Comparison of ENCODE assay signal across 20 cellular contexts in genomic region chr7:20200965-20201364, GRCh38. TPM values are rescaled to one million over a fixed set of nuclear protein-coding genes. Genes with fewer than 3 reads are reported as not detected.
DNase-seq lines count a peak whose midpoint lies in the region; ATAC-seq and TF ChIP-seq lines count a peak whose summit lies in the region.
"Had no signal": no experiment of that assay in that cellular context is flagged by ENCODE, and none has a peak within 500 bp of the region (broad histone marks: within the 10 kb centered on the region; RNA-seq: fewer than 3 reads in every experiment).

No MANE protein-coding gene starts in this region.

- H3K4me3 ChIP-seq in DOHH2 (ENCODE audit: low read length) = peak overlapping the region; percentile 26
- H3K4me3 ChIP-seq: pancreas, skin epidermis had no signal

- DNase-seq in WTC11 (ENCODE audit: low spot score) (no peak), nephron progenitor cell (no peak), medulla oblongata (ENCODE audit: extremely low spot score) (no peak), AG20443 (ENCODE audit: low spot score) (no peak), DMS79 treated with DMSO at 0.1 percent for 48 hours (lab: John Stamatoyannopoulos, UW) (no peak)
- DNase-seq in activated CD8-positive, alpha-beta T cell treated with anti-CD3 and anti-CD28 coated beads for 36 hours = no peak
- DNase-seq: activated CD8-positive, alpha-beta memory T cell treated with anti-CD3 and anti-CD28 coated beads, Interleukin-2, amount 10 ng/mL, durations not matched to agents 7 days and 5 days; activated gamma-delta T cell treated with Interleukin-2 at 50 U/mL for 16 hours; Caco-2; GF-D8; midbrain; NCI-H1930; NCI-H526 treated with DMSO at 0.1 percent for 48 hours; pancreas; stimulated activated naive CD8-positive, alpha-beta T cell treated with anti-CD3 and anti-CD28 coated beads, Interleukin-15, Interleukin-2, amounts not matched to agents 100 U/mL and 50 U/mL, for 24 hours; T-helper 1 cell had no signal

- H3K4me1 ChIP-seq in DOHH2 (ENCODE audit: control insufficient read depth, low read length) = peaks cover 36% of the 10 kb centered on the region

- H3K79me2 ChIP-seq in DOHH2 (ENCODE audit: control insufficient read depth, low read length) = peaks cover 8% of the 10 kb centered on the region

- H3K4me1 Mint-ChIP-seq in WTC11 (peaks cover 27% of the 10 kb centered on the region), nephron progenitor cell (peaks cover 21% of the 10 kb centered on the region)
- peaks cover 4% of the 10 kb centered on the region for H3K4me1 Mint-ChIP-seq in activated CD8-positive, alpha-beta T cell treated with anti-CD3 and anti-CD28 coated beads for 36 hours (ENCODE audit: low read depth)

- H3K36me3 Mint-ChIP-seq in WTC11 = no peaks in the 10 kb centered on the region
- H3K36me3 Mint-ChIP-seq in nephron progenitor cell (ENCODE audit: low read depth) = no peaks in the 10 kb centered on the region
- no peaks in the 10 kb centered on the region for H3K36me3 Mint-ChIP-seq in activated CD8-positive, alpha-beta T cell treated with anti-CD3 and anti-CD28 coated beads for 36 hours (ENCODE audit: low read depth)
- H3K36me3 Mint-ChIP-seq: activated CD8-positive, alpha-beta memory T cell treated with anti-CD3 and anti-CD28 coated beads, Interleukin-2, amount 10 ng/mL, durations not matched to agents 7 days and 5 days had no signal

- peaks cover 4% of the 10 kb centered on the region; the same call in 1 of the 2 replicates for H3K36me3 ChIP-seq in DOHH2 (ENCODE audit: control insufficient read depth, low read length)
- H3K36me3 ChIP-seq: pancreas had no signal

- POLR2A ChIA-PET in WTC11 (lab: Charles Lee) = no interaction called here
- POLR2A ChIA-PET in activated CD8-positive, alpha-beta T cell treated with anti-CD3 and anti-CD28 coated beads for 36 hours (lab: Charles Lee) = no interaction called here

- H3F3A ChIP-seq in DOHH2 (ENCODE audit: control insufficient read depth, insufficient read depth) = peaks cover 10% of the 10 kb centered on the region

- no peak for TF ChIP-seq CTCF in DOHH2 (IDR thresholded peaks at IDR 0.05; ENCODE audit: low read depth, low read length, poor library complexity, severe bottlenecking)
- TF ChIP-seq CTCF in WTC11 (IDR thresholded peaks at IDR 0.05) = no peak
- no peak for TF ChIP-seq CTCF in nephron progenitor cell (IDR thresholded peaks at IDR 0.05)
- TF ChIP-seq CTCF in activated CD8-positive, alpha-beta T cell treated with anti-CD3 and anti-CD28 coated beads for 36 hours (IDR thresholded peaks at IDR 0.05) = no peak

- no peaks in the 10 kb centered on the region for H3K27me3 ChIP-seq in DOHH2 (ENCODE audit: control insufficient read depth, low read length)
- H3K27me3 ChIP-seq: pancreas had no signal

- H3K27me3 Mint-ChIP-seq in WTC11 (ENCODE audit: low read depth) (no peaks in the 10 kb centered on the region), nephron progenitor cell (ENCODE audit: low read depth, poor library complexity) (no peaks in the 10 kb centered on the region)
- H3K27me3 Mint-ChIP-seq in activated CD8-positive, alpha-beta T cell treated with anti-CD3 and anti-CD28 coated beads for 36 hours = no peaks in the 10 kb centered on the region
- H3K27me3 Mint-ChIP-seq: activated CD8-positive, alpha-beta memory T cell treated with anti-CD3 and anti-CD28 coated beads, Interleukin-2, amount 10 ng/mL, durations not matched to agents 7 days and 5 days had no signal

- peak overlapping the region; percentile 70 for H3K4me2 ChIP-seq in DOHH2 (ENCODE audit: low read length)

- H3K9me3 Mint-ChIP-seq in WTC11 = no peaks in the 10 kb centered on the region; the same call in 1 of the 2 replicates
- peaks cover under 1% of the 10 kb centered on the region for H3K9me3 Mint-ChIP-seq in nephron progenitor cell
- no peaks in the 10 kb centered on the region for H3K9me3 Mint-ChIP-seq in activated CD8-positive, alpha-beta T cell treated with anti-CD3 and anti-CD28 coated beads for 36 hours

- peak; percentile 10 for ATAC-seq in HG03103 (IDR thresholded peaks at IDR 0.05; ENCODE audit: low read depth, unreplicated experiment)
- ATAC-seq in WTC11 = peak; percentile 25
- ATAC-seq in activated CD8-positive, alpha-beta T cell treated with anti-CD3 and anti-CD28 coated beads for 36 hours = no peak
- ATAC-seq: activated CD8-positive, alpha-beta memory T cell treated with anti-CD3 and anti-CD28 coated beads, Interleukin-2, amount 10 ng/mL, durations not matched to agents 7 days and 5 days; stimulated activated naive CD8-positive, alpha-beta T cell treated with anti-CD3 and anti-CD28 coated beads, Interleukin-15, Interleukin-2, amounts not matched to agents 100 U/mL and 50 U/mL, for 24 hours had no signal

- H3K9me2 ChIP-seq in DOHH2 (replicated peaks; ENCODE audit: control insufficient read depth, low read length) = no peaks in the 10 kb centered on the region

- no peaks in the 10 kb centered on the region for H3K9me3 ChIP-seq in DOHH2 (ENCODE audit: control insufficient read depth, insufficient read depth, low read length)
- H3K9me3 ChIP-seq: Caco-2, pancreas had no signal

- H3K27ac Mint-ChIP-seq in WTC11 = peak overlapping the region; percentile 41; the same call in 1 of the 2 replicates
- peak overlapping the region; percentile 24 for H3K27ac Mint-ChIP-seq in nephron progenitor cell
- H3K27ac Mint-ChIP-seq in activated CD8-positive, alpha-beta T cell treated with anti-CD3 and anti-CD28 coated beads for 36 hours = no peak overlapping the region
- H3K27ac Mint-ChIP-seq: activated CD8-positive, alpha-beta memory T cell treated with anti-CD3 and anti-CD28 coated beads, Interleukin-2, amount 10 ng/mL, durations not matched to agents 7 days and 5 days had no signal

- no peak overlapping the region for H3K4me3 Mint-ChIP-seq in WTC11
- H3K4me3 Mint-ChIP-seq in nephron progenitor cell = no peak overlapping the region
- H3K4me3 Mint-ChIP-seq in activated CD8-positive, alpha-beta T cell treated with anti-CD3 and anti-CD28 coated beads for 36 hours = no peak overlapping the region
- H3K4me3 Mint-ChIP-seq: activated CD8-positive, alpha-beta memory T cell treated with anti-CD3 and anti-CD28 coated beads, Interleukin-2, amount 10 ng/mL, durations not matched to agents 7 days and 5 days had no signal

- no peaks in the 10 kb centered on the region for H4K20me1 ChIP-seq in DOHH2 (ENCODE audit: control insufficient read depth, insufficient read depth, low read depth, low read length)

- peak overlapping the region; percentile 55 for H3K27ac ChIP-seq in DOHH2 (ENCODE audit: low read depth, low read length)
- H3K27ac ChIP-seq: skin epidermis had no signal

- CTCF ChIA-PET in WTC11 (lab: Charles Lee) = interaction anchor here (0.7 kb wide), 1 partner anchor 453 kb away, joined by 3 read pairs; no protein-coding TSS in a partner anchor
- CTCF ChIA-PET in activated CD8-positive, alpha-beta T cell treated with anti-CD3 and anti-CD28 coated beads for 36 hours (lab: Charles Lee) = no interaction called here

- intact Hi-C loops in activated CD8-positive, alpha-beta T cell treated with anti-CD3 and anti-CD28 coated beads for 36 hours (cut with micrococcal nuclease) = no loop called here

TF ChIP-seq in WTC11, 78 proteins besides CTCF, POLR2A, EP300 and RAD21:
- no peak for TF ChIP-seq ETV6 (CRISPR knock-in tag; IDR thresholded peaks at IDR 0.05)

RNA-seq across cellular contexts. Expression of gene MACC1, which starts 16.2 kb away (rescaled TPM):
- total RNA-seq in WTC11 (2021) = 14.6 to 23.0 TPM (median 22.4 TPM) in 3 replicates
- total RNA-seq in activated CD8-positive, alpha-beta T cell treated with anti-CD3 and anti-CD28 coated beads for 36 hours = under 1 TPM; 0.14 to 0.38 TPM
- total RNA-seq: glomerular endothelial cell had no signal

Comparison
In these comparisons a context has a peak if more than half of its experiments do, and no peak if none do; other contexts are left out.
1. RNA of gene MACC1, which starts 16.2 kb away (total RNA-seq): 14.6 to 23.0 TPM in WTC11; 0.14 to 0.38 TPM in activated CD8-positive, alpha-beta T cell treated with anti-CD3 and anti-CD28 coated beads for 36 hours; every median in the first group is over 10 times any median in the second.